8 cellular contexts compared by ENCODE assay signal in the genomic region with DNA sequence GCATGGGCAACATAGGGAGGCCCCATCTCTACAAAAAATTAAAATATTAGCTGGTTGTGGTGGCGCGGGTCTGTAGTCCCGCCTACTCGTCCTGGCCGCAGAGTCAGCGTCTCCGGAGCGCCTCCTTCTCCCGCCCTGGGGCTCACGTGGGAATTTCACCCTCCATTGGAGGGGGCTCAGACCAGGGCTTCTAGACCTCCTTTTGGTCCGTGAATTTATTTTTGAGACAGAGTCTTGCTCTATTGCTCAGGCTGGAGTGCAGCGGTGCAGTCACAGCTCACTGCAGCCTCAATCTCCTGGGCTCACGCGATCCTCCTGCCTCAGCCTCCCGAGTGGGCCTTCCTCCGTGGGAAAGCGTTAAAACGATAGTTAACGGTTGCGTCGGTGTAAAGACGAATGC. TPM values are rescaled to one million over a fixed set of nuclear protein-coding genes. Genes with fewer than 3 reads are reported as not detected.
DNase-seq lines count a peak whose midpoint lies in the region; ATAC-seq and TF ChIP-seq lines count a peak whose summit lies in the region.

No MANE protein-coding gene starts in this region.

- peaks cover 5% of the 10 kb centered on the region; the same call in 1 of the 2 replicates for H3K36me3 ChIP-seq in OCI-LY7 (ENCODE audit: insufficient read depth, low read length)

- TF ChIP-seq CTCF in AG09309 (IDR thresholded peaks at IDR 0.05; ENCODE audit: control insufficient read depth, insufficient read depth, low read depth, low read length, missing control alignments) = no peak
- TF ChIP-seq CTCF in GM12864 (IDR thresholded peaks at IDR 0.05; ENCODE audit: low read depth, low read length, missing control alignments) = no peak
- no peak for TF ChIP-seq CTCF in OCI-LY7 (conservative IDR thresholded peaks at IDR 0.05; ENCODE audit: low read length)
- TF ChIP-seq CTCF in choroid plexus epithelial cell (conservative IDR thresholded peaks at IDR 0.05; ENCODE audit: low read depth, low read length) = no peak
- no peak for TF ChIP-seq CTCF in type B pancreatic cell (conservative IDR thresholded peaks at IDR 0.05)

- DNase-seq in AG09309 (ENCODE audit: low read depth) (no peak), GM12864 (ENCODE audit: low read depth) (no peak), OCI-LY7 (ENCODE audit: low spot score) (no peak), choroid plexus epithelial cell (ENCODE audit: low read depth) (peak; percentile 50), lung microvascular endothelial cell (ENCODE audit: low read depth in 2 of 2) (peak; percentile 48 to 59), type B pancreatic cell (ENCODE audit: extremely low spot score, unreplicated experiment) (no peak), DMS153 (lab: John Stamatoyannopoulos, UW) (no peak)

- no peaks in the 10 kb centered on the region for H3K27me3 Mint-ChIP-seq in type B pancreatic cell

- BruUV-seq in OCI-LY7 (replicated peaks; lab: Mats Ljungman, UMichigan) = no TSS peak

- H3K9me3 ChIP-seq in OCI-LY7 (ENCODE audit: low read length) = peaks cover 5% of the 10 kb centered on the region

- H3K4me1 Mint-ChIP-seq in type B pancreatic cell (ENCODE audit: unreplicated experiment) = peaks cover 12% of the 10 kb centered on the region

- H3K4me3 ChIP-seq in AG09309 (ENCODE audit: control insufficient read depth, low read depth, low read length) (peak overlapping the region; percentile 43), GM12864 (ENCODE audit: low read depth, low read length) (peak overlapping the region; percentile 56), OCI-LY7 (ENCODE audit: low read depth, low read length, poor library complexity, severe bottlenecking) (peak overlapping the region; percentile 15), choroid plexus epithelial cell (ENCODE audit: low read depth, low read length) (peak overlapping the region; percentile 62)

- H2AFZ ChIP-seq in OCI-LY7 (ENCODE audit: low read length) = no peak overlapping the region

- H3K4me2 ChIP-seq in OCI-LY7 (ENCODE audit: low read length) = peak overlapping the region; percentile 45

- no peak overlapping the region for H3K27ac ChIP-seq in OCI-LY7 (ENCODE audit: low read depth, low read length, poor library complexity, severe bottlenecking)

- CTCF ChIA-PET in OCI-LY7 (lab: Charles Lee; ENCODE audit: unreplicated experiment) = no interaction called here

- H3K9me3 Mint-ChIP-seq in type B pancreatic cell = no peaks in the 10 kb centered on the region

- no peaks in the 10 kb centered on the region; the same call in 1 of the 2 replicates for H3K79me2 ChIP-seq in OCI-LY7 (ENCODE audit: insufficient read depth, low read depth, low read length)

- H3K27ac Mint-ChIP-seq in type B pancreatic cell = peak overlapping the region; percentile 95

- H3K9me2 ChIP-seq in OCI-LY7 (ENCODE audit: insufficient read depth, low read length) = no peaks in the 10 kb centered on the region

- H4K20me1 ChIP-seq in OCI-LY7 (ENCODE audit: insufficient read depth, low read length) = no peaks in the 10 kb centered on the region

- no peaks in the 10 kb centered on the region for H3K36me3 Mint-ChIP-seq in type B pancreatic cell

- no peak for ATAC-seq in GM21447 (IDR thresholded peaks at IDR 0.05; ENCODE audit: unreplicated experiment)

- POLR2A ChIA-PET in OCI-LY7 (lab: Charles Lee) = no interaction called here

- H3K4me1 ChIP-seq in OCI-LY7 (ENCODE audit: insufficient read depth, low read length, poor library complexity, severe bottlenecking) = peaks cover 23% of the 10 kb centered on the region

- peak overlapping the region; percentile 95 for H3K4me3 Mint-ChIP-seq in type B pancreatic cell

- intact Hi-C loops in OCI-LY7 (cut with micrococcal nuclease; ENCODE audit: unreplicated experiment) = no loop called here

RNA-seq across cellular contexts. Expression of a gene that starts 0.4 kb away (rescaled TPM):
- total RNA-seq in OCI-LY7 (2014; rRNA removed; shearing (Covaris generic)) = 25.0 and 28.3 TPM in 2 replicates
- 24.3 and 25.0 TPM in 2 replicates for total RNA-seq in OCI-LY7 (2022)
- 30.4 and 55.6 TPM in 2 replicates for total RNA-seq in lung microvascular endothelial cell
- total RNA-seq in type B pancreatic cell (ENCODE audit: low replicate concordance) = 72.8 and 166 TPM in 2 replicates

RNA-seq across cellular contexts. Expression of a gene that starts 5.1 kb away (rescaled TPM):
- total RNA-seq in OCI-LY7 (2014; rRNA removed; shearing (Covaris generic)) = 7.5 and 8.0 TPM in 2 replicates
- 14.4 and 15.9 TPM in 2 replicates for total RNA-seq in OCI-LY7 (2022)
- total RNA-seq in lung microvascular endothelial cell = 9.3 and 12.6 TPM in 2 replicates
- 21.5 and 22.1 TPM in 2 replicates for total RNA-seq in type B pancreatic cell (ENCODE audit: low replicate concordance)

RNA-seq across cellular contexts. Expression of a gene that starts 14.8 kb away (rescaled TPM):
- 40.1 and 50.6 TPM in 2 replicates for total RNA-seq in OCI-LY7 (2014; rRNA removed; shearing (Covaris generic))
- total RNA-seq in OCI-LY7 (2022) (34.3 and 41.2 TPM in 2 replicates), lung microvascular endothelial cell (78.7 and 110 TPM in 2 replicates), type B pancreatic cell (ENCODE audit: low replicate concordance) (56.0 and 71.1 TPM in 2 replicates)

RNA-seq across cellular contexts. Expression of a gene that starts 26.3 kb away (rescaled TPM):
- total RNA-seq in OCI-LY7 (2014; rRNA removed; shearing (Covaris generic)) = 113 and 134 TPM in 2 replicates
- total RNA-seq in OCI-LY7 (2022) (78.1 and 84.6 TPM in 2 replicates), lung microvascular endothelial cell (70.8 and 80.6 TPM in 2 replicates), type B pancreatic cell (ENCODE audit: low replicate concordance) (69.6 and 75.3 TPM in 2 replicates)

RNA-seq across cellular contexts. Expression of a gene that starts 28.8 kb away (rescaled TPM):
- total RNA-seq in OCI-LY7 (2014; rRNA removed; shearing (Covaris generic)) = 29.0 and 29.9 TPM in 2 replicates
- total RNA-seq in OCI-LY7 (2022) (47.5 and 51.2 TPM in 2 replicates), lung microvascular endothelial cell (21.1 and 36.3 TPM in 2 replicates), type B pancreatic cell (ENCODE audit: low replicate concordance) (43.4 and 52.1 TPM in 2 replicates)

Comparison
In these comparisons a context has a peak if more than half of its experiments do, and no peak if none do; other contexts are left out.
1. DNase-seq: peak in choroid plexus epithelial cell (single experiment) and lung microvascular endothelial cell (2 of 2); none in AG09309 (single experiment), GM12864 (single experiment), OCI-LY7 (single experiment), type B pancreatic cell (single experiment) and DMS153 (single experiment).
2. Peak in every context shown above with its lines, with median percentiles within 50 percentile points of each other: H3K4me3 ChIP-seq.